Comparison of ENCODE assay signal across 27 cellular contexts in genomic region chr12:128474916-128475315, GRCh38.
"Had no signal": no experiment of that assay in that cellular context is flagged by ENCODE, and none has a peak within 500 bp of the region (broad histone marks: within the 10 kb centered on the region; RNA-seq: fewer than 3 reads in every experiment).

No MANE protein-coding gene starts in this region.

- H3K4me3 ChIP-seq: dorsolateral prefrontal cortex, gastrocnemius medialis, hepatocyte, lower lobe of right lung, pancreas, smooth muscle cell, testis, tibial artery, upper lobe of left lung had no signal

- H3K4me1 Mint-ChIP-seq: natural killer cell had no signal

- DNase-seq: cortex of kidney; dorsolateral prefrontal cortex; effector CD4-positive, alpha-beta T cell; foreskin fibroblast; gastrocnemius medialis; immature natural killer cell; left ventricle myocardium superior; lower lobe of right lung; natural killer cell; pancreas; retina; stimulated activated CD4-positive, alpha-beta T cell treated with anti-CD3 and anti-CD28 coated beads, Interleukin-12 subunit alpha, Interleukin-12 subunit beta, amount 100 ng/mL, for 4 hours; stimulated activated CD4-positive, alpha-beta T cell treated with anti-CD3 and anti-CD28 coated beads, Interleukin-1b, Interleukin-23, amount 100 ng/mL, for 48 hours; stimulated activated CD4-positive, alpha-beta T cell treated with anti-CD3 and anti-CD28 coated beads, Interleukin-4, amount 100 ng/mL, for 1 hour; stimulated activated CD8-positive, alpha-beta memory T cell treated with anti-CD3 and anti-CD28 coated beads, Interleukin-4, amount 100 ng/mL, for 48 hours; stimulated activated naive CD4-positive, alpha-beta T cell treated with Interleukin-2 at 50 U/mL for 16 hours; substantia nigra; testis; tibial artery; upper lobe of left lung had no signal

- ATAC-seq: esophagus mucosa, gastrocnemius medialis, left ventricle myocardium superior, lower lobe of right lung, natural killer cell, pancreas, sciatic nerve had no signal

- H3K36me3 ChIP-seq: gastrocnemius medialis, lower lobe of right lung, neutrophil, pancreas, tibial artery, upper lobe of left lung had no signal

- H3K4me1 ChIP-seq: gastrocnemius medialis, lower lobe of right lung, pancreas, testis, tibial artery, upper lobe of left lung had no signal

- H3K27ac Mint-ChIP-seq: immature natural killer cell, natural killer cell had no signal

- H3K27me3 ChIP-seq: dorsolateral prefrontal cortex, gastrocnemius medialis, hepatocyte, neutrophil, testis, tibial artery, upper lobe of left lung had no signal

- H3K36me3 Mint-ChIP-seq: natural killer cell had no signal

- H3K4me3 Mint-ChIP-seq: immature natural killer cell, natural killer cell, neural crest cell had no signal

- H3K9me3 ChIP-seq: gastrocnemius medialis, lower lobe of right lung, neutrophil, pancreas, testis, tibial artery, upper lobe of left lung had no signal

- H3K27ac ChIP-seq: dorsolateral prefrontal cortex, epithelial cell of prostate, gastrocnemius medialis, hepatocyte, lower lobe of right lung, neutrophil, pancreas, testis, tibial artery, upper lobe of left lung had no signal
